ENCODE assay signal across 10 cellular contexts in the genomic region with DNA sequence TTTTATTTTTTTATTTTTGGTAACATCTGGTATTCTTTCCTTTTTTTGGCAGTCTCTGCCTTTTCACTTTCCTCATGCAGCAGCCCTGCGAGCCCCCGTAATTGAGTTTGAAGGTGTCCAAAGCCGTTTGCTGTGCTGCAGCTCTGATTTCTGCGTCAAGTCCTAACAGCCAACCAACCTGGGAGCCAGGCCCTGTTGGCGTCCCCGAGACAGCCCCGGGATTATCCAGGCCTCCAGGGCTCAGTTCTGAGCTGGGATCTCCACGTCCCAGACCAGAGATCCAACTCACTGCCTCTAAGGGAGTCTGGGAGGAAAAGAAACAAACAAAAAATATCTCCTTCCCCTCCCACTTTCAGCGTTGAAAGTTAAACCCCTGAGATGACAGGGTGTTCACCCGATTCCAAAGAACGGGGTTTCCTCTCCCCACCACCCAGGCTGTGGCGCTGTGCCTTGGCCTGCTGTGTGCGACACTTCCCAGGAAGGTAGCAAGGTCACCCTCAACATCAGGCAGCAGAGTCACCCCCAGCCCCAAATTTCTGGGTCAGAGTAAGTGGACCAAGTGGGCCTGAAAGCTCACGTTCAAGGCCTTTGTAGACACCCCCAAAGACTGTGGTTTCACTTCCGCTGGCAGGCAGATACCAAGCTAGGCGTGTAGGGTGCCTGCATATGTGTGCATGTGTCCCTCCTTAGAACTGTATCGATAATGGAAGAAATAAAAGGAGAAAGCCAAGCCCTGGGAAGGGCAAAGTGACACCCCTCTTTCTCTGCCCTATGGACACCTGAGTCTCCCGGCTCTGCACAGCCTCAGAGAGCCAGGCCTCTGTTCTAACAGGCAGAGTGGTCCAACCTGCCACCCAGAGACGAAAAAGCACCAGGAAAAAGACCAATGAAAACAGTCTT. TPM values are rescaled to one million over a fixed set of nuclear protein-coding genes. Genes with fewer than 3 reads are reported as not detected.
DNase-seq lines count a peak whose midpoint lies in the region; ATAC-seq and TF ChIP-seq lines count a peak whose summit lies in the region.
"Had no signal": no experiment of that assay in that cellular context is flagged by ENCODE, and none has a peak within 500 bp of the region (broad histone marks: within the 10 kb centered on the region; RNA-seq: fewer than 3 reads in every experiment).

No MANE protein-coding gene starts in this region.

- no peaks in the 10 kb centered on the region for H3F3A ChIP-seq in PC-3 (ENCODE audit: low read length, unreplicated experiment)

- CTCF ChIA-PET in PC-3 (lab: Charles Lee): no interaction called here

- intact Hi-C loops in PC-3 (cut with micrococcal nuclease): no loop called here
- intact Hi-C loops in lower lobe of right lung (cut with DNase I): no loop called here
- intact Hi-C loops in testis (cut with DNase I; ENCODE audit: low total_unique reads): no loop called here

- H3K4me3 ChIP-seq in BLaER1 treated with 17β-estradiol and CSF1 and Interleukin-3, amounts not matched to agents 10 nM and 100 nM: peak overlapping the region in 4 of 10 experiments; percentile 5 to 40 (median 27); a peak in 4 of 20 replicates
- H3K4me3 ChIP-seq in PC-3 (ENCODE audit: low read length) (no peak overlapping the region), lower lobe of right lung (no peak overlapping the region), testis (no peak overlapping the region)

- BruUV-seq in PC-3 (replicated peaks; lab: Mats Ljungman, UMichigan): no TSS peak

- TF ChIP-seq CTCF in PC-3 (conservative IDR thresholded peaks at IDR 0.05; ENCODE audit: low read depth, low read length) (no peak), lower lobe of right lung (IDR thresholded peaks at IDR 0.05) (no peak), testis (IDR thresholded peaks at IDR 0.05) (no peak)

- no peaks in the 10 kb centered on the region for H3K79me2 ChIP-seq in PC-3 (ENCODE audit: low read length)

- WGBS in testis, 2 donors: 69 to 76% methylated on average over 13 to 19 of the region's 19 CpGs

- no peaks in the 10 kb centered on the region for H3K9me3 ChIP-seq in BLaER1 treated with 17β-estradiol and CSF1 and Interleukin-3, amounts not matched to agents 10 nM and 100 nM (replicated peaks in 1 of 11)
- H3K9me3 ChIP-seq in PC-3 (ENCODE audit: low read length) (no peaks in the 10 kb centered on the region), lower lobe of right lung (no peaks in the 10 kb centered on the region), testis (no peaks in the 10 kb centered on the region)

- POLR2A ChIA-PET in PC-3 (lab: Charles Lee; ENCODE audit: unreplicated experiment): no interaction called here

- ATAC-seq in PC-3: no peak
- ATAC-seq in lower lobe of right lung: peak; percentile 16 to 36

- peaks cover 47 to 79% (median 73%) of the 10 kb centered on the region in 11 experiments for H3K27me3 ChIP-seq in BLaER1 treated with 17β-estradiol and CSF1 and Interleukin-3, amounts not matched to agents 10 nM and 100 nM
- H3K27me3 ChIP-seq in PC-3 (ENCODE audit: low read length): peaks cover 100% of the 10 kb centered on the region
- H3K27me3 ChIP-seq in lower lobe of right lung (ENCODE audit: low read depth): peaks cover 42% of the 10 kb centered on the region
- H3K27me3 ChIP-seq in testis: no peaks in the 10 kb centered on the region

- peak overlapping the region in 9 of 11 experiments; percentile 40 to 65 (median 53); a peak in 19 of 22 replicates for H3K9ac ChIP-seq in BLaER1 treated with 17β-estradiol and CSF1 and Interleukin-3, amounts not matched to agents 10 nM and 100 nM
- no peak overlapping the region for H3K9ac ChIP-seq in PC-3 (ENCODE audit: low read length)

- peaks cover 0 to 99% (median 17%) of the 10 kb centered on the region in 11 experiments; a peak in 15 of 22 replicates for H4K20me1 ChIP-seq in BLaER1 treated with 17β-estradiol and CSF1 and Interleukin-3, amounts not matched to agents 10 nM and 100 nM
- no peaks in the 10 kb centered on the region for H4K20me1 ChIP-seq in PC-3 (ENCODE audit: low read length)

- H3K9me2 ChIP-seq in PC-3 (replicated peaks; ENCODE audit: low read length): no peaks in the 10 kb centered on the region

- H3K4me2 ChIP-seq in BLaER1 treated with 17β-estradiol and CSF1 and Interleukin-3, amounts not matched to agents 10 nM and 100 nM: peak overlapping the region; percentile 67 to 96 (median 74)
- peak overlapping the region; percentile 24; the same call in 1 of the 2 replicates for H3K4me2 ChIP-seq in PC-3 (ENCODE audit: low read length)

- peaks cover 31 to 57% (median 55%) of the 10 kb centered on the region in 10 experiments for H3K4me1 ChIP-seq in BLaER1 treated with 17β-estradiol and CSF1 and Interleukin-3, amounts not matched to agents 10 nM and 100 nM
- H3K4me1 ChIP-seq in PC-3 (ENCODE audit: insufficient read depth, low read length) (no peaks in the 10 kb centered on the region), lower lobe of right lung (no peaks in the 10 kb centered on the region), testis (no peaks in the 10 kb centered on the region)

- no peak overlapping the region for H2AFZ ChIP-seq in PC-3 (ENCODE audit: low read length)

- no peak for TF ChIP-seq POLR2A in testis (IDR thresholded peaks at IDR 0.05)

- peaks cover 0 to 18% (median 1%) of the 10 kb centered on the region in 11 experiments; a peak in 6 of 22 replicates for H3K36me3 ChIP-seq in BLaER1 treated with 17β-estradiol and CSF1 and Interleukin-3, amounts not matched to agents 10 nM and 100 nM
- H3K36me3 ChIP-seq in PC-3 (ENCODE audit: low read depth, low read length): no peaks in the 10 kb centered on the region
- H3K36me3 ChIP-seq in lower lobe of right lung: no peaks in the 10 kb centered on the region
- H3K36me3 ChIP-seq in testis (ENCODE audit: low read depth, missing control alignments): no peaks in the 10 kb centered on the region

- no peak for DNase-seq in PC-3
- DNase-seq in activated gamma-delta T cell treated with anti-CD3 and anti-CD28 coated beads, Interleukin-2, amount 50 U/mL, for 16 hours (ENCODE audit: low read depth): peak; percentile 60
- DNase-seq in lower lobe of right lung: no peak
- DNase-seq in NCI-H774 (lab: John Stamatoyannopoulos, UW): no peak
- DNase-seq in cortex of kidney (lab: John Stamatoyannopoulos, UW): no peak
- no peak for DNase-seq in DMS53 (lab: John Stamatoyannopoulos, UW)
- no peak for DNase-seq in testis
- DNase-seq: GOT3, NCI-H1436 had no signal

- H3K27ac ChIP-seq in BLaER1 treated with 17β-estradiol and CSF1 and Interleukin-3, amounts not matched to agents 10 nM and 100 nM: peak overlapping the region in 9 of 11 experiments; percentile 37 to 64 (median 52); a peak in 18 of 22 replicates
- H3K27ac ChIP-seq in PC-3 (ENCODE audit: low read length): no peak overlapping the region
- H3K27ac ChIP-seq in lower lobe of right lung: peak overlapping the region; percentile 49
- no peak overlapping the region for H3K27ac ChIP-seq in testis

RNA-seq across cellular contexts. Expression of gene BCL11B, which starts 11.1 kb away (rescaled TPM):
- total RNA-seq in PC-3 (2014; rRNA removed) (0.73 and 1.7 TPM in 2 replicates), lower lobe of right lung (2.3 TPM), testis (1 to 10 TPM; 4.4 to 4.7 TPM)
- 0.96 TPM for polyA plus RNA-seq in testis (ENCODE audit: insufficient read depth, low read depth, low replicate concordance)

Comparison
In these comparisons a context has a peak if more than half of its experiments do, and no peak if none do; other contexts are left out.
1. H3K27ac ChIP-seq: peak in BLaER1 treated with 17β-estradiol and CSF1 and Interleukin-3, amounts not matched to agents 10 nM and 100 nM (9 of 11) and lower lobe of right lung (single experiment); none in PC-3 (single experiment) and testis (0 of 2).